Comparison of ENCODE assay signal across 17 cellular contexts in genomic region chr17:44432254-44433157, GRCh38. TPM values are rescaled to one million over a fixed set of nuclear protein-coding genes. Genes with fewer than 3 reads are reported as not detected.
DNase-seq lines count a peak whose midpoint lies in the region; ATAC-seq, FAIRE-seq and TF ChIP-seq lines count a peak whose summit lies in the region.
"Had no signal": no experiment of that assay in that cellular context is flagged by ENCODE, and none has a peak within 500 bp of the region (broad histone marks: within the 10 kb centered on the region; RNA-seq: fewer than 3 reads in every experiment).

No MANE protein-coding gene starts in this region.

- peaks cover 5% of the 10 kb centered on the region for H3K4me1 Mint-ChIP-seq in activated naive CD4-positive, alpha-beta T cell treated with anti-CD3 and anti-CD28 coated beads, Interleukin-2, amount 50 U/mL, for 24 hours
- H3K4me1 Mint-ChIP-seq in activated naive CD4-positive, alpha-beta T cell treated with anti-CD3 and anti-CD28 coated beads for 36 hours (ENCODE audit: low read depth), result no peaks in the 10 kb centered on the region

- H3K9me3 ChIP-seq in esophagus muscularis mucosa (no peaks in the 10 kb centered on the region), sigmoid colon (no peaks in the 10 kb centered on the region)
- H3K9me3 ChIP-seq: BLaER1 treated with 17β-estradiol and CSF1 and Interleukin-3, amounts not matched to agents 10 nM and 100 nM; MG63; Peyer's patch had no signal

- intact Hi-C loops in activated naive CD4-positive, alpha-beta T cell treated with anti-CD3 and anti-CD28 coated beads for 36 hours (cut with micrococcal nuclease), result no loop called here
- intact Hi-C loops in esophagus muscularis mucosa (cut with DNase I), result no loop called here
- intact Hi-C loops in sigmoid colon (cut with DNase I), result no loop called here

- no peak for ATAC-seq in GM19452 (IDR thresholded peaks at IDR 0.05; ENCODE audit: unreplicated experiment)

- no peaks in the 10 kb centered on the region for H3K27me3 ChIP-seq in esophagus muscularis mucosa
- H3K27me3 ChIP-seq in sigmoid colon, result no peaks in the 10 kb centered on the region
- H3K27me3 ChIP-seq: BLaER1 treated with 17β-estradiol and CSF1 and Interleukin-3, amounts not matched to agents 10 nM and 100 nM; MG63; Peyer's patch had no signal

- no peak overlapping the region for H3K4me3 Mint-ChIP-seq in activated naive CD4-positive, alpha-beta T cell treated with anti-CD3 and anti-CD28 coated beads, Interleukin-2, amount 50 U/mL, for 24 hours
- no peak overlapping the region for H3K4me3 Mint-ChIP-seq in activated naive CD4-positive, alpha-beta T cell treated with anti-CD3 and anti-CD28 coated beads for 36 hours

- H3K36me3 ChIP-seq in esophagus muscularis mucosa, result peaks cover 16 to 82% (median 49%) of the 10 kb centered on the region in 4 donors
- peaks cover 0 to 63% (median 17%) of the 10 kb centered on the region in 4 donors for H3K36me3 ChIP-seq in sigmoid colon

- TF ChIP-seq EP300 in esophagus muscularis mucosa (IDR thresholded peaks at IDR 0.05) (no peak), sigmoid colon (IDR thresholded peaks at IDR 0.05) (no peak)

- whole genome bisulfite sequencing in esophagus muscularis mucosa, result 73% methylated on average over 9 of the region's 9 CpGs
- WGBS in sigmoid colon, 2 donors, result 87 to 95% methylated on average over 9 of the region's 9 CpGs

- peaks cover 19% of the 10 kb centered on the region for H3K36me3 Mint-ChIP-seq in activated naive CD4-positive, alpha-beta T cell treated with anti-CD3 and anti-CD28 coated beads, Interleukin-2, amount 50 U/mL, for 24 hours
- H3K36me3 Mint-ChIP-seq in activated naive CD4-positive, alpha-beta T cell treated with anti-CD3 and anti-CD28 coated beads for 36 hours (ENCODE audit: low read depth), result peaks cover 18% of the 10 kb centered on the region

- H3K27me3 Mint-ChIP-seq in activated naive CD4-positive, alpha-beta T cell treated with anti-CD3 and anti-CD28 coated beads, Interleukin-2, amount 50 U/mL, for 24 hours, result no peaks in the 10 kb centered on the region
- no peaks in the 10 kb centered on the region for H3K27me3 Mint-ChIP-seq in activated naive CD4-positive, alpha-beta T cell treated with anti-CD3 and anti-CD28 coated beads for 36 hours (ENCODE audit: low read depth)

- H3K27ac Mint-ChIP-seq in activated naive CD4-positive, alpha-beta T cell treated with anti-CD3 and anti-CD28 coated beads, Interleukin-2, amount 50 U/mL, for 24 hours, result peak overlapping the region; percentile 2
- no peak overlapping the region for H3K27ac Mint-ChIP-seq in activated naive CD4-positive, alpha-beta T cell treated with anti-CD3 and anti-CD28 coated beads for 36 hours

- H3K27ac ChIP-seq in esophagus muscularis mucosa (replicated peaks in 1 of 4), result peak overlapping the region in 3 of 4 donors; percentile 9 to 28 (median 23)
- H3K27ac ChIP-seq in sigmoid colon, result peak overlapping the region in 3 of 4 donors; percentile 17 to 53 (median 50)
- H3K27ac ChIP-seq: BLaER1 treated with 17β-estradiol and CSF1 and Interleukin-3, amounts not matched to agents 10 nM and 100 nM; Peyer's patch had no signal

- FAIRE-seq in HTR-8/SVneo (lab: Jason Lieb, UNC), result peak; percentile 23

- TF ChIP-seq CTCF in esophagus muscularis mucosa (IDR thresholded peaks at IDR 0.05), result no peak
- TF ChIP-seq CTCF in sigmoid colon (IDR thresholded peaks at IDR 0.05), result no peak

- CTCF ChIA-PET in activated naive CD4-positive, alpha-beta T cell treated with anti-CD3 and anti-CD28 coated beads for 36 hours (lab: Charles Lee), result no interaction called here

- H3K9me3 Mint-ChIP-seq in activated naive CD4-positive, alpha-beta T cell treated with anti-CD3 and anti-CD28 coated beads, Interleukin-2, amount 50 U/mL, for 24 hours, result no peaks in the 10 kb centered on the region
- no peaks in the 10 kb centered on the region for H3K9me3 Mint-ChIP-seq in activated naive CD4-positive, alpha-beta T cell treated with anti-CD3 and anti-CD28 coated beads for 36 hours

- H3K4me3 ChIP-seq in esophagus muscularis mucosa (no peak overlapping the region), sigmoid colon (no peak overlapping the region)
- H3K4me3 ChIP-seq: BLaER1 treated with 17β-estradiol and CSF1 and Interleukin-3, amounts not matched to agents 10 nM and 100 nM; MG63; Peyer's patch had no signal

- no peak for TF ChIP-seq POLR2A in esophagus muscularis mucosa (IDR thresholded peaks at IDR 0.05; ENCODE audit: low read depth)
- no peak for TF ChIP-seq POLR2A in sigmoid colon (IDR thresholded peaks at IDR 0.05)

- no peak for DNase-seq in activated naive CD4-positive, alpha-beta T cell treated with anti-CD3 and anti-CD28 coated beads for 36 hours
- DNase-seq in HTR-8/SVneo (ENCODE audit: insufficient read length, low spot score) (no peak), esophagus muscularis mucosa (ENCODE audit: extremely low spot score) (no peak), sigmoid colon (no peak), NCI-H1105 treated with DMSO at 0.1 percent for 48 hours (lab: John Stamatoyannopoulos, UW) (no peak), NCI-H1694 (lab: John Stamatoyannopoulos, UW) (no peak)
- DNase-seq: H7, KG1, MG63, NCI-H1092 treated with DMSO at 0.1 percent for 48 hours, NCI-H1930, NCI-H2171 treated with DMSO at 0.1 percent for 48 hours, NCI-H510A, Peyer's patch had no signal

- H3K4me1 ChIP-seq in esophagus muscularis mucosa, result peaks cover 0 to 19% (median 16%) of the 10 kb centered on the region in 4 donors
- H3K4me1 ChIP-seq in sigmoid colon, result peaks cover 0 to 26% (median 22%) of the 10 kb centered on the region in 4 donors
- H3K4me1 ChIP-seq: Peyer's patch had no signal

RNA-seq across cellular contexts. Expression of gene ITGA2B, which starts 43.1 kb away (rescaled TPM):
- total RNA-seq in activated naive CD4-positive, alpha-beta T cell treated with anti-CD3 and anti-CD28 coated beads for 36 hours, result 1 to 10 TPM in 1 of 2 experiments, under 1 TPM in 1; 0.31 to 1.1 TPM
- 1 to 10 TPM in 2 of 4 donors, under 1 TPM in 2; 0.42 to 1.7 (median 1.0) TPM for total RNA-seq in esophagus muscularis mucosa
- under 1 TPM in 3 of 4 donors, not detected in 1; 0.27 to 0.36 (median 0.33) TPM for total RNA-seq in sigmoid colon
- polyA plus RNA-seq in sigmoid colon, result under 1 TPM in 1 of 3 donors, not detected in 2; 0.35 TPM
